ENCODE assay signal across 8 cellular contexts in genomic region chr16:21656795-21657768, GRCh38. TPM values are rescaled to one million over a fixed set of nuclear protein-coding genes. Genes with fewer than 3 reads are reported as not detected.
DNase-seq lines count a peak whose midpoint lies in the region; ATAC-seq, FAIRE-seq and TF ChIP-seq lines count a peak whose summit lies in the region.

No MANE protein-coding gene starts in this region.

- H3K27me3 ChIP-seq in heart right ventricle (no peaks in the 10 kb centered on the region), HL-60 (ENCODE audit: insufficient read depth, poor library complexity, severe bottlenecking) (no peaks in the 10 kb centered on the region), bronchial epithelial cell (ENCODE audit: control insufficient read depth, insufficient read depth, low read length) (no peaks in the 10 kb centered on the region), HepG2 (ENCODE audit: control insufficient read depth in 1 of 2, insufficient read depth in 2 of 2, low read length in 2 of 2) (no peaks in the 10 kb centered on the region), vagina (no peaks in the 10 kb centered on the region)

- no peaks in the 10 kb centered on the region for H3K9me3 ChIP-seq in heart right ventricle
- no peaks in the 10 kb centered on the region for H3K9me3 ChIP-seq in HepG2 (ENCODE audit: low read length)
- H3K9me3 ChIP-seq in vagina: no peaks in the 10 kb centered on the region

- no peak overlapping the region for H3K4me3 ChIP-seq in heart right ventricle
- no peak overlapping the region for H3K4me3 ChIP-seq in HL-60 (replicated peaks; ENCODE audit: insufficient read depth, low read length)
- no peak overlapping the region for H3K4me3 ChIP-seq in bronchial epithelial cell (ENCODE audit: low read depth, low read length)
- H3K4me3 ChIP-seq in HepG2 (replicated peaks in 1 of 3; ENCODE audit: insufficient read depth in 1 of 3, low read depth in 2 of 3, low read length in 3 of 3): no peak overlapping the region
- no peak overlapping the region for H3K4me3 ChIP-seq in vagina

- CTCF ChIA-PET in HepG2 (lab: Yijun Ruan, JAX; ENCODE audit: low intra/inter-chr PET ratio, low total read pairs): interaction anchor here (1.4 to 3.6 kb wide), 3 partner anchors 51 to 145 kb away, joined by 6 to 54 read pairs (median 6); no protein-coding TSS in a partner anchor

- no peak overlapping the region for H3K4me3 Mint-ChIP-seq in activated T-cell treated with anti-CD3 and anti-CD28 coated beads, Interleukin-2, amount 50 U/mL, for 24 hours

- POLR2A ChIA-PET in HepG2 (lab: Yijun Ruan, JAX): no interaction called here

- H4K20me1 ChIP-seq in HepG2 (ENCODE audit: insufficient read depth, low read length): no peaks in the 10 kb centered on the region

- TF ChIP-seq EP300 in HepG2 (IDR thresholded peaks at IDR 0.05; ENCODE audit: low read depth in 2 of 2, low read length in 2 of 2) (no peak), HepG2 (CRISPR knock-in tag; IDR thresholded peaks at IDR 0.05; ENCODE audit: borderline replicate concordance) (no peak)

- no peak overlapping the region for H2AFZ ChIP-seq in HepG2 (ENCODE audit: low read length)

- ATAC-seq in heart right ventricle (peak in 2 of 8 donors; percentile 41 to 51), left cardiac atrium (no peak), HepG2 (peak; percentile 49)

- H3K4me1 ChIP-seq in heart right ventricle: peaks cover 0 to 64% (median 4%) of the 10 kb centered on the region in 9 donors
- H3K4me1 ChIP-seq in HepG2 (ENCODE audit: insufficient read depth, low read length): no peaks in the 10 kb centered on the region
- H3K4me1 ChIP-seq in vagina: peaks cover 8% of the 10 kb centered on the region

- intact Hi-C loops in heart right ventricle (cut with DNase I): loop anchor here (1.0 to 10.0 kb wide), 5 partner anchors 45 to 52 kb away; no protein-coding TSS in a partner anchor
- intact Hi-C loops in left cardiac atrium (cut with DNase I): loop anchor here in 1 of 2 donors (5.0 kb wide), 1 partner anchor 55 kb away; no protein-coding TSS in a partner anchor
- intact Hi-C loops in HepG2 (cut with micrococcal nuclease; ENCODE audit: unreplicated experiment): loop anchor here (1.0 kb wide), 1 partner anchor 51 kb away; no protein-coding TSS in a partner anchor
- intact Hi-C loops in vagina (cut with DNase I): no loop called here

- no peaks in the 10 kb centered on the region for H3K9me3 Mint-ChIP-seq in activated T-cell treated with anti-CD3 and anti-CD28 coated beads, Interleukin-2, amount 50 U/mL, for 24 hours

- H3K36me3 Mint-ChIP-seq in activated T-cell treated with anti-CD3 and anti-CD28 coated beads, Interleukin-2, amount 50 U/mL, for 24 hours (ENCODE audit: low read depth): peaks cover 32% of the 10 kb centered on the region

- no peak overlapping the region for H3K27ac Mint-ChIP-seq in activated T-cell treated with anti-CD3 and anti-CD28 coated beads, Interleukin-2, amount 50 U/mL, for 24 hours

- peak in 1 of 2 donors; percentile 34 for DNase-seq in heart right ventricle
- no peak for DNase-seq in left cardiac atrium
- DNase-seq in HL-60 (ENCODE audit: low read depth in 1 of 2, low spot score in 1 of 2): peak in 1 of 2 experiments; percentile 41
- peak; percentile 31 for DNase-seq in RCC 7860 (ENCODE audit: low spot score)
- peak; percentile 39 for DNase-seq in bronchial epithelial cell (ENCODE audit: low read depth)
- DNase-seq in HepG2 (ENCODE audit: low spot score): peak; percentile 75
- DNase-seq in vagina (ENCODE audit: extremely low spot score in 2 of 2): no peak
- no peak for DNase-seq in activated T-cell treated with anti-CD3 and anti-CD28 coated beads, Interleukin-2, amount 50 U/mL, for 24 hours

- H3K4me1 Mint-ChIP-seq in activated T-cell treated with anti-CD3 and anti-CD28 coated beads, Interleukin-2, amount 50 U/mL, for 24 hours (ENCODE audit: low read depth): peaks cover 45% of the 10 kb centered on the region

- H3K36me3 ChIP-seq in heart right ventricle (peaks cover 0 to 23% (median 0%) of the 10 kb centered on the region in 9 donors), bronchial epithelial cell (ENCODE audit: control insufficient read depth, insufficient read depth, low read length) (peaks cover 1% of the 10 kb centered on the region), HepG2 (replicated peaks in 1 of 2; ENCODE audit: control insufficient read depth in 1 of 2, insufficient read depth in 2 of 2, low read length in 2 of 2) (peaks cover 9 to 29% of the 10 kb centered on the region in 2 experiments), vagina (peaks cover 0 to 7% of the 10 kb centered on the region in 2 donors)

- FAIRE-seq in RCC 7860 (lab: Jason Lieb, UNC) (peak; percentile 50), bronchial epithelial cell (lab: Jason Lieb, UNC) (no peak), HepG2 (lab: Jason Lieb, UNC) (peak; percentile 81)

- H3K27me3 Mint-ChIP-seq in activated T-cell treated with anti-CD3 and anti-CD28 coated beads, Interleukin-2, amount 50 U/mL, for 24 hours: no peaks in the 10 kb centered on the region

- TF ChIP-seq CTCF in heart right ventricle (IDR thresholded peaks at IDR 0.05) (peak; percentile 70 to 90 (median 86)), HL-60 (IDR thresholded peaks at IDR 0.05; ENCODE audit: insufficient read depth, low read length) (peak; percentile 70), bronchial epithelial cell (IDR thresholded peaks at IDR 0.05; ENCODE audit: insufficient read depth, low read length, severe bottlenecking) (peak; percentile 71), HepG2 (CRISPR knock-in tag; IDR thresholded peaks at IDR 0.05) (peak; percentile 92), vagina (IDR thresholded peaks at IDR 0.05) (peak; percentile 56 to 77 (median 67))

- no peak overlapping the region for H3K9ac ChIP-seq in HepG2 (ENCODE audit: insufficient read depth, low read depth, low read length)

- BruUV-seq in HepG2 (replicated peaks; lab: Mats Ljungman, UMichigan): no TSS peak

- H3K27ac ChIP-seq in heart right ventricle (peak overlapping the region in 2 of 10 donors; percentile 14 to 59), HL-60 (replicated peaks) (no peak overlapping the region), HepG2 (ENCODE audit: extremely low read length, insufficient read depth, low read length) (no peak overlapping the region), vagina (no peak overlapping the region)

- in situ Hi-C loops in HepG2 (cut with HindIII; ENCODE audit: extremely low pct_ligation_motif_present, low pct_unique_long_range_greater_than_20kb): loop anchor here (5.0 kb wide), 1 partner anchor 50 kb away; no protein-coding TSS in a partner anchor

- TF ChIP-seq RAD21 in HepG2 (CRISPR knock-in tag; IDR thresholded peaks at IDR 0.05): peak; percentile 86

- WGBS in heart right ventricle, 2 donors: 10 to 16% methylated on average over 4 of the region's 4 CpGs
- WGBS in HepG2 (ENCODE audit: low lambda C conversion rate): 26% methylated on average over 4 of the region's 4 CpGs

- no peaks in the 10 kb centered on the region for H3K79me2 ChIP-seq in HepG2 (ENCODE audit: insufficient read depth, low read length)

- H3K4me2 ChIP-seq in HepG2 (ENCODE audit: low read depth, low read length): no peak overlapping the region

- TF ChIP-seq POLR2A in HepG2 (IDR thresholded peaks at IDR 0.05; ENCODE audit: insufficient read depth in 1 of 2, low read depth in 2 of 2, low read length in 2 of 2) (no peak), vagina (IDR thresholded peaks at IDR 0.05) (no peak)

RNA-seq across cellular contexts. Expression of gene IGSF6, which starts 4.7 kb away (rescaled TPM):
- total RNA-seq in heart right ventricle (10 to 100 TPM in 1 of 10 donors, 1 to 10 TPM in 6, under 1 TPM in 3; 0.78 to 14.5 (median 1.8) TPM), left cardiac atrium (1 to 10 TPM; 4.8 to 5.8 TPM), bronchial epithelial cell (0.26 and 0.38 TPM in 2 replicates), HepG2 (2016; rRNA removed; fragmentation: Illumina TruSeq; extraction: Trizol) (not detected in 2 replicates), vagina (0.74 TPM)
- polyA plus RNA-seq in heart right ventricle (1 to 10 TPM in 1 of 2 donors, under 1 TPM in 1; 0.55 to 1.7 TPM), HepG2 (2011; rRNA removed) (not detected in 2 replicates)
- not detected in 2 replicates for total RNA-seq in HepG2 (2016; cell fraction: cytosol; rRNA removed; fragmentation: Illumina TruSeq; extraction: Trizol; ENCODE audit: low read depth)
- not detected in 2 replicates for total RNA-seq in HepG2 (2016; cell fraction: insoluble cytoplasmic fraction; rRNA removed; fragmentation: Illumina TruSeq; extraction: Trizol)
- total RNA-seq in HepG2 (2016; cell fraction: membrane; rRNA removed; fragmentation: Illumina TruSeq; extraction: Trizol): not detected in 2 replicates
- total RNA-seq in HepG2 (2016; cell fraction: nucleus; rRNA removed; fragmentation: Illumina TruSeq; extraction: Trizol): not detected in 2 replicates
- not detected in 2 replicates for polyA plus RNA-seq in HepG2 (2011; cell fraction: cytosol; rRNA removed)
- not detected in 2 replicates for polyA plus RNA-seq in HepG2 (2011; cell fraction: nucleus; rRNA removed)
- 0.19 and 0.24 TPM in 2 replicates for polyA plus RNA-seq in HepG2 (2012)
- polyA plus RNA-seq in HepG2 (2016; cell fraction: cytosol; fragmentation: Illumina TruSeq; extraction: Trizol; ENCODE audit: low read depth): not detected in 2 replicates
- polyA plus RNA-seq in HepG2 (2016; cell fraction: insoluble cytoplasmic fraction; fragmentation: Illumina TruSeq; extraction: Trizol; ENCODE audit: low read depth): not detected in 2 replicates
- not detected in 2 replicates for polyA plus RNA-seq in HepG2 (2016; cell fraction: membrane; fragmentation: Illumina TruSeq; extraction: Trizol; ENCODE audit: low read depth)
- not detected in 2 replicates for polyA plus RNA-seq in HepG2 (2016; cell fraction: nucleus; fragmentation: Illumina TruSeq; extraction: Trizol; ENCODE audit: insufficient read depth, low read depth)
- not detected in 2 replicates for polyA minus RNA-seq in HepG2 (2011; rRNA and poly(A)+ RNA removed; ENCODE audit: low replicate concordance)
- polyA minus RNA-seq in HepG2 (2011; cell fraction: cytosol; rRNA and poly(A)+ RNA removed): not detected in 2 replicates
- not detected in 2 replicates for polyA minus RNA-seq in HepG2 (2011; cell fraction: nucleus; rRNA and poly(A)+ RNA removed)

RNA-seq across cellular contexts. Expression of gene OTOA, which starts 6.7 kb away (rescaled TPM):
- total RNA-seq in heart right ventricle (under 1 TPM in 5 of 10 donors, not detected in 5; 0.06 to 0.21 (median 0.07) TPM), left cardiac atrium (under 1 TPM in 1 of 2 donors, not detected in 1; 0.29 TPM), bronchial epithelial cell (not detected in 2 replicates), HepG2 (2016; rRNA removed; fragmentation: Illumina TruSeq; extraction: Trizol) (0.11 and 0.15 TPM in 2 replicates), vagina (not detected)
- polyA plus RNA-seq in heart right ventricle (under 1 TPM in 1 of 2 donors, not detected in 1; 0.07 TPM), HepG2 (2011; rRNA removed) (0.01 and 0.05 TPM in 2 replicates)
- 0.09 and 0.10 TPM in 2 replicates for total RNA-seq in HepG2 (2016; cell fraction: cytosol; rRNA removed; fragmentation: Illumina TruSeq; extraction: Trizol; ENCODE audit: low read depth)
- 0.06 and 0.11 TPM in 2 replicates for total RNA-seq in HepG2 (2016; cell fraction: insoluble cytoplasmic fraction; rRNA removed; fragmentation: Illumina TruSeq; extraction: Trizol)
- total RNA-seq in HepG2 (2016; cell fraction: membrane; rRNA removed; fragmentation: Illumina TruSeq; extraction: Trizol): 0.10 TPM in 1 of 2 replicates, not detected in the other
- total RNA-seq in HepG2 (2016; cell fraction: nucleus; rRNA removed; fragmentation: Illumina TruSeq; extraction: Trizol): 0.40 and 0.50 TPM in 2 replicates
- 0.04 and 0.09 TPM in 2 replicates for polyA plus RNA-seq in HepG2 (2011; cell fraction: cytosol; rRNA removed)
- polyA plus RNA-seq in HepG2 (2011; cell fraction: nucleus; rRNA removed): 0.06 and 0.10 TPM in 2 replicates
- 0.04 TPM in 1 of 2 replicates, not detected in the other for polyA plus RNA-seq in HepG2 (2012)
- polyA plus RNA-seq in HepG2 (2016; cell fraction: cytosol; fragmentation: Illumina TruSeq; extraction: Trizol; ENCODE audit: low read depth): 0.05 TPM in 1 of 2 replicates, not detected in the other
- 0.08 TPM in 1 of 2 replicates, not detected in the other for polyA plus RNA-seq in HepG2 (2016; cell fraction: insoluble cytoplasmic fraction; fragmentation: Illumina TruSeq; extraction: Trizol; ENCODE audit: low read depth)
- polyA plus RNA-seq in HepG2 (2016; cell fraction: membrane; fragmentation: Illumina TruSeq; extraction: Trizol; ENCODE audit: low read depth): 0.06 TPM in 1 of 2 replicates, not detected in the other
- polyA plus RNA-seq in HepG2 (2016; cell fraction: nucleus; fragmentation: Illumina TruSeq; extraction: Trizol; ENCODE audit: insufficient read depth, low read depth): 0.20 and 0.56 TPM in 2 replicates
- 0.05 TPM in 1 of 2 replicates, not detected in the other for polyA minus RNA-seq in HepG2 (2011; rRNA and poly(A)+ RNA removed; ENCODE audit: low replicate concordance)
- polyA minus RNA-seq in HepG2 (2011; cell fraction: cytosol; rRNA and poly(A)+ RNA removed): not detected in 2 replicates
- polyA minus RNA-seq in HepG2 (2011; cell fraction: nucleus; rRNA and poly(A)+ RNA removed): 0.25 and 0.26 TPM in 2 replicates

RNA-seq across cellular contexts. Expression of gene METTL9, which starts 57.7 kb away (rescaled TPM):
- total RNA-seq in heart right ventricle (10 to 100 TPM; 48.3 to 66.0 (median 52.4) TPM), left cardiac atrium (10 to 100 TPM; 49.3 to 63.8 TPM), bronchial epithelial cell (181 and 225 TPM in 2 replicates), HepG2 (2016; rRNA removed; fragmentation: Illumina TruSeq; extraction: Trizol) (175 and 204 TPM in 2 replicates), vagina (97.7 TPM)
- polyA plus RNA-seq in heart right ventricle (10 to 100 TPM; 11.9 to 35.7 TPM), HepG2 (2011; rRNA removed) (96.9 and 123 TPM in 2 replicates)
- 260 and 296 TPM in 2 replicates for total RNA-seq in HepG2 (2016; cell fraction: cytosol; rRNA removed; fragmentation: Illumina TruSeq; extraction: Trizol; ENCODE audit: low read depth)
- total RNA-seq in HepG2 (2016; cell fraction: insoluble cytoplasmic fraction; rRNA removed; fragmentation: Illumina TruSeq; extraction: Trizol): 189 and 192 TPM in 2 replicates
- total RNA-seq in HepG2 (2016; cell fraction: membrane; rRNA removed; fragmentation: Illumina TruSeq; extraction: Trizol): 531 and 570 TPM in 2 replicates
- 102 and 120 TPM in 2 replicates for total RNA-seq in HepG2 (2016; cell fraction: nucleus; rRNA removed; fragmentation: Illumina TruSeq; extraction: Trizol)
- polyA plus RNA-seq in HepG2 (2011; cell fraction: cytosol; rRNA removed): 57.9 and 89.7 TPM in 2 replicates
- polyA plus RNA-seq in HepG2 (2011; cell fraction: nucleus; rRNA removed): 22.0 and 27.5 TPM in 2 replicates
- polyA plus RNA-seq in HepG2 (2012): 128 and 134 TPM in 2 replicates
- 385 and 459 TPM in 2 replicates for polyA plus RNA-seq in HepG2 (2016; cell fraction: cytosol; fragmentation: Illumina TruSeq; extraction: Trizol; ENCODE audit: low read depth)
- polyA plus RNA-seq in HepG2 (2016; cell fraction: insoluble cytoplasmic fraction; fragmentation: Illumina TruSeq; extraction: Trizol; ENCODE audit: low read depth): 218 and 221 TPM in 2 replicates
- polyA plus RNA-seq in HepG2 (2016; cell fraction: membrane; fragmentation: Illumina TruSeq; extraction: Trizol; ENCODE audit: low read depth): 534 and 554 TPM in 2 replicates
- 143 and 144 TPM in 2 replicates for polyA plus RNA-seq in HepG2 (2016; cell fraction: nucleus; fragmentation: Illumina TruSeq; extraction: Trizol; ENCODE audit: insufficient read depth, low read depth)
- polyA minus RNA-seq in HepG2 (2011; rRNA and poly(A)+ RNA removed; ENCODE audit: low replicate concordance): 23.0 and 41.2 TPM in 2 replicates
- polyA minus RNA-seq in HepG2 (2011; cell fraction: cytosol; rRNA and poly(A)+ RNA removed): 66.7 and 68.9 TPM in 2 replicates
- 50.9 and 56.4 TPM in 2 replicates for polyA minus RNA-seq in HepG2 (2011; cell fraction: nucleus; rRNA and poly(A)+ RNA removed)

Comparison
In these comparisons a context has a peak if more than half of its experiments do, and no peak if none do; other contexts are left out.
1. DNase-seq: peak in RCC 7860 (single experiment), bronchial epithelial cell (single experiment) and HepG2 (single experiment); none in left cardiac atrium (single experiment), vagina (0 of 2) and activated T-cell treated with anti-CD3 and anti-CD28 coated beads, Interleukin-2, amount 50 U/mL, for 24 hours (single experiment).
2. Peak in every context shown above with its lines, with median percentiles within 50 percentile points of each other: CTCF ChIP-seq.